20 cellular contexts compared by ENCODE assay signal in genomic region chrX:9362529-9362928, GRCh38.
"Had no signal": no experiment of that assay in that cellular context is flagged by ENCODE, and none has a peak within 500 bp of the region (broad histone marks: within the 10 kb centered on the region; RNA-seq: fewer than 3 reads in every experiment).

No MANE protein-coding gene starts in this region.

- H3K27me3 Mint-ChIP-seq: activated CD4-positive, alpha-beta memory T cell treated with anti-CD3 and anti-CD28 coated beads for 36 hours; activated naive CD4-positive, alpha-beta T cell treated with anti-CD3 and anti-CD28 coated beads, Interleukin-2, amount 10 ng/mL, durations not matched to agents 7 days and 5 days; central memory CD8-positive, alpha-beta T cell; memory B cell; natural killer cell treated with Interleukin-12 subunit alpha and Interleukin-12 subunit beta and Interleukin-15 and Interleukin-18, amount 100 ng/mL, for 72 hours; stimulated activated naive B cell treated with anti-CD40 and anti-IgM and Interleukin-4, amounts not matched to agents 10 μg/mL and 1 μg/mL and 100 μg/mL, for 72 hours had no signal

- H3K27ac Mint-ChIP-seq: activated CD4-positive, alpha-beta memory T cell treated with anti-CD3 and anti-CD28 coated beads for 36 hours; activated naive CD4-positive, alpha-beta T cell treated with anti-CD3 and anti-CD28 coated beads, Interleukin-2, amount 10 ng/mL, durations not matched to agents 7 days and 5 days; memory B cell; natural killer cell treated with Interleukin-12 subunit alpha and Interleukin-12 subunit beta and Interleukin-15 and Interleukin-18, amount 100 ng/mL, for 72 hours; stimulated activated naive B cell treated with anti-CD40 and anti-IgM and Interleukin-4, amounts not matched to agents 10 μg/mL and 1 μg/mL and 100 μg/mL, for 72 hours had no signal

- H3K4me1 Mint-ChIP-seq: activated naive CD4-positive, alpha-beta T cell treated with anti-CD3 and anti-CD28 coated beads, Interleukin-2, amount 10 ng/mL, durations not matched to agents 7 days and 5 days; central memory CD8-positive, alpha-beta T cell; memory B cell; stimulated activated naive B cell treated with anti-CD40 and anti-IgM and Interleukin-4, amounts not matched to agents 10 μg/mL and 1 μg/mL and 100 μg/mL, for 72 hours had no signal

- H3K9me3 ChIP-seq: ascending aorta, colonic mucosa, esophagus muscularis mucosa, heart left ventricle, neutrophil, pancreas, right lobe of liver, thoracic aorta, upper lobe of left lung had no signal

- H3K27ac ChIP-seq: ascending aorta, colonic mucosa, esophagus muscularis mucosa, heart left ventricle, neutrophil, pancreas, right lobe of liver, thoracic aorta, upper lobe of left lung had no signal

- H3K4me3 Mint-ChIP-seq: activated CD4-positive, alpha-beta memory T cell treated with anti-CD3 and anti-CD28 coated beads for 36 hours; activated naive CD4-positive, alpha-beta T cell treated with anti-CD3 and anti-CD28 coated beads, Interleukin-2, amount 10 ng/mL, durations not matched to agents 7 days and 5 days; central memory CD8-positive, alpha-beta T cell; memory B cell; natural killer cell treated with Interleukin-12 subunit alpha and Interleukin-12 subunit beta and Interleukin-15 and Interleukin-18, amount 100 ng/mL, for 72 hours; stimulated activated naive B cell treated with anti-CD40 and anti-IgM and Interleukin-4, amounts not matched to agents 10 μg/mL and 1 μg/mL and 100 μg/mL, for 72 hours had no signal

- H3K27me3 ChIP-seq: ascending aorta, colonic mucosa, esophagus muscularis mucosa, neutrophil, pancreas, right lobe of liver, upper lobe of left lung had no signal

- H3K36me3 ChIP-seq: ascending aorta, colonic mucosa, esophagus muscularis mucosa, heart left ventricle, neutrophil, pancreas, right lobe of liver, thoracic aorta, upper lobe of left lung had no signal

- H3K9me3 Mint-ChIP-seq: activated CD4-positive, alpha-beta memory T cell treated with anti-CD3 and anti-CD28 coated beads for 36 hours; activated naive CD4-positive, alpha-beta T cell treated with anti-CD3 and anti-CD28 coated beads, Interleukin-2, amount 10 ng/mL, durations not matched to agents 7 days and 5 days; central memory CD8-positive, alpha-beta T cell; memory B cell; natural killer cell treated with Interleukin-12 subunit alpha and Interleukin-12 subunit beta and Interleukin-15 and Interleukin-18, amount 100 ng/mL, for 72 hours had no signal

- H3K36me3 Mint-ChIP-seq: activated CD4-positive, alpha-beta memory T cell treated with anti-CD3 and anti-CD28 coated beads for 36 hours; activated naive CD4-positive, alpha-beta T cell treated with anti-CD3 and anti-CD28 coated beads, Interleukin-2, amount 10 ng/mL, durations not matched to agents 7 days and 5 days; memory B cell; natural killer cell treated with Interleukin-12 subunit alpha and Interleukin-12 subunit beta and Interleukin-15 and Interleukin-18, amount 100 ng/mL, for 72 hours; stimulated activated naive B cell treated with anti-CD40 and anti-IgM and Interleukin-4, amounts not matched to agents 10 μg/mL and 1 μg/mL and 100 μg/mL, for 72 hours had no signal

- H3K4me3 ChIP-seq: ascending aorta, colonic mucosa, esophagus muscularis mucosa, heart left ventricle, pancreas, right lobe of liver, thoracic aorta, upper lobe of left lung had no signal

- DNase-seq: activated CD4-positive, alpha-beta memory T cell treated with anti-CD3 and anti-CD28 coated beads for 36 hours; activated CD4-positive, alpha-beta T cell treated with anti-CD3 and anti-CD28 coated beads for 48 hours; activated effector memory CD4-positive, alpha-beta T cell treated with anti-CD3 and anti-CD28 coated beads, Interleukin-2, amount 50 U/mL, for 16 hours; activated naive CD4-positive, alpha-beta T cell treated with anti-CD3 and anti-CD28 coated beads, Interleukin-2, amount 10 ng/mL, durations not matched to agents 7 days and 5 days; colonic mucosa; heart left ventricle; pancreas; right lobe of liver; small intestine; stimulated activated CD4-positive, alpha-beta T cell treated with anti-CD3 and anti-CD28 coated beads, Interleukin-15, amount 100 ng/mL, for 24 hours; stimulated activated CD8-positive, alpha-beta memory T cell treated with anti-CD3 and anti-CD28 coated beads, Interleukin-4, amount 100 ng/mL, for 48 hours; stimulated activated naive B cell treated with anti-CD40 and anti-IgM and Interleukin-4, amounts not matched to agents 10 μg/mL and 1 μg/mL and 100 μg/mL, for 72 hours; upper lobe of left lung had no signal

- ATAC-seq: natural killer cell treated with Interleukin-12 subunit alpha and Interleukin-12 subunit beta and Interleukin-15 and Interleukin-18, amount 100 ng/mL, for 72 hours; pancreas; right lobe of liver; stimulated activated naive B cell treated with anti-CD40 and anti-IgM and Interleukin-4, amounts not matched to agents 10 μg/mL and 1 μg/mL and 100 μg/mL, for 72 hours had no signal

- H3K4me1 ChIP-seq: ascending aorta, colonic mucosa, esophagus muscularis mucosa, heart left ventricle, pancreas, upper lobe of left lung had no signal
